Comparison of ENCODE assay signal across 8 cellular contexts in genomic region chr3:49813497-49814174, GRCh38. TPM values are rescaled to one million over a fixed set of nuclear protein-coding genes. Genes with fewer than 3 reads are reported as not detected.
DNase-seq lines count a peak whose midpoint lies in the region; ATAC-seq, FAIRE-seq and TF ChIP-seq lines count a peak whose summit lies in the region.

UBA7 (minus strand) TSS chr3:49813953; CDS start chr3:49813787, 166 bp downstream.

- peaks cover 32% of the 10 kb centered on the region for H3K36me3 ChIP-seq in osteoblast (ENCODE audit: insufficient read depth, low read length)

- H2AFZ ChIP-seq in osteoblast (ENCODE audit: low read length), result peak within 1 kb of the TSS; percentile 92

- H3K36me3 Mint-ChIP-seq in activated T-cell treated with anti-CD3 and anti-CD28 coated beads, Interleukin-2, amount 50 U/mL, for 4 hours (ENCODE audit: insufficient read depth), result peaks cover 16% of the 10 kb centered on the region

- H3K27ac ChIP-seq in osteoblast (ENCODE audit: low read depth, low read length), result peak within 1 kb of the TSS; percentile 79

- H4K20me1 ChIP-seq in osteoblast (ENCODE audit: insufficient read depth, low read length), result no peaks in the 10 kb centered on the region

- peak within 1 kb of the TSS; percentile 94 for H3K4me2 ChIP-seq in osteoblast (ENCODE audit: insufficient read depth, low read length)

- peaks cover 8% of the 10 kb centered on the region for H3K79me2 ChIP-seq in osteoblast (ENCODE audit: insufficient read depth, low read length)

- H3K27me3 Mint-ChIP-seq in activated T-cell treated with anti-CD3 and anti-CD28 coated beads, Interleukin-2, amount 50 U/mL, for 4 hours (ENCODE audit: low read depth), result no peaks in the 10 kb centered on the region

- H3K4me3 Mint-ChIP-seq in activated T-cell treated with anti-CD3 and anti-CD28 coated beads, Interleukin-2, amount 50 U/mL, for 4 hours, result peak within 1 kb of the TSS; percentile 88

- H3K9me3 Mint-ChIP-seq in activated T-cell treated with anti-CD3 and anti-CD28 coated beads, Interleukin-2, amount 50 U/mL, for 4 hours, result no peaks in the 10 kb centered on the region

- H3K4me3 ChIP-seq in fibroblast of mammary gland (ENCODE audit: control insufficient read depth, low read depth, low read length) (peak within 1 kb of the TSS; percentile 61), osteoblast (ENCODE audit: insufficient read depth, low read length) (peak within 1 kb of the TSS; percentile 78)

- in situ Hi-C loops in ACHN (cut with HindIII; ENCODE audit: low pct_ligation_motif_present, low pct_unique_long_range_greater_than_20kb, low sequenced_read_pairs), result no loop called here

- H3K4me1 ChIP-seq in osteoblast (ENCODE audit: insufficient read depth, low read length), result peaks cover 16% of the 10 kb centered on the region

- intact Hi-C loops in posterior cingulate gyrus (cut with DNase I), result no loop called here

- no peak for FAIRE-seq in D721Med (lab: Jason Lieb, UNC)

- ATAC-seq in GM18909 (IDR thresholded peaks at IDR 0.05; ENCODE audit: poor library complexity, unreplicated experiment), result peak; percentile 79
- peak; percentile 90 to 91 for ATAC-seq in activated T-cell treated with anti-CD3 and anti-CD28 coated beads, Interleukin-2, amount 50 U/mL, for 4 hours

- DNase-seq in ACHN, result peak; percentile 54
- peak; percentile 63 for DNase-seq in LHCN-M2 (ENCODE audit: low read depth)
- DNase-seq in activated T-cell treated with anti-CD3 and anti-CD28 coated beads, Interleukin-2, amount 50 U/mL, for 4 hours, result peak; percentile 18
- peak; percentile 90 for DNase-seq in fibroblast of mammary gland (ENCODE audit: low read depth)
- DNase-seq in osteoblast (ENCODE audit: insufficient read length, low spot score, missing footprints), result peak; percentile 96
- no peak for DNase-seq in D721Med (ENCODE audit: insufficient read length, low spot score)
- DNase-seq in posterior cingulate gyrus, result no peak

- H3K4me1 Mint-ChIP-seq in activated T-cell treated with anti-CD3 and anti-CD28 coated beads, Interleukin-2, amount 50 U/mL, for 4 hours (ENCODE audit: low read depth), result peaks cover 30% of the 10 kb centered on the region

- no peaks in the 10 kb centered on the region for H3K9me3 ChIP-seq in osteoblast (ENCODE audit: low read depth, low read length)

- no peak for TF ChIP-seq CTCF in fibroblast of mammary gland (conservative IDR thresholded peaks at IDR 0.05; ENCODE audit: control insufficient read depth, insufficient read depth, low read depth, low read length)
- no peak for TF ChIP-seq CTCF in osteoblast (IDR thresholded peaks at IDR 0.05; ENCODE audit: extremely low read depth, low read depth, low read length)
- no peak for TF ChIP-seq CTCF in D721Med (IDR thresholded peaks at IDR 0.05; ENCODE audit: insufficient read depth, missing control alignments)

- H3K27me3 ChIP-seq in osteoblast (ENCODE audit: insufficient read depth, low read length), result no peaks in the 10 kb centered on the region

RNA-seq across cellular contexts. Expression of gene UBA7, which starts in this region (rescaled TPM):
- total RNA-seq in LHCN-M2 (2014; rRNA removed) (21.8 and 26.2 TPM in 2 replicates), osteoblast (76.7 and 81.3 TPM in 2 replicates)
- 21.8 TPM for polyA plus RNA-seq in LHCN-M2 (2012)
- total RNA-seq in activated T-cell treated with anti-CD3 and anti-CD28 coated beads, Interleukin-2, amount 50 U/mL, for 4 hours, result 10 to 100 TPM; 27.7 to 28.7 (median 27.8) TPM

Comparison
In these comparisons a context has a peak if more than half of its experiments do, and no peak if none do; other contexts are left out.
1. DNase-seq: peak in ACHN (single experiment), LHCN-M2 (single experiment), activated T-cell treated with anti-CD3 and anti-CD28 coated beads, Interleukin-2, amount 50 U/mL, for 4 hours (single experiment), fibroblast of mammary gland (single experiment) and osteoblast (single experiment); none in D721Med (single experiment) and posterior cingulate gyrus (0 of 10).